In the genomic region with DNA sequence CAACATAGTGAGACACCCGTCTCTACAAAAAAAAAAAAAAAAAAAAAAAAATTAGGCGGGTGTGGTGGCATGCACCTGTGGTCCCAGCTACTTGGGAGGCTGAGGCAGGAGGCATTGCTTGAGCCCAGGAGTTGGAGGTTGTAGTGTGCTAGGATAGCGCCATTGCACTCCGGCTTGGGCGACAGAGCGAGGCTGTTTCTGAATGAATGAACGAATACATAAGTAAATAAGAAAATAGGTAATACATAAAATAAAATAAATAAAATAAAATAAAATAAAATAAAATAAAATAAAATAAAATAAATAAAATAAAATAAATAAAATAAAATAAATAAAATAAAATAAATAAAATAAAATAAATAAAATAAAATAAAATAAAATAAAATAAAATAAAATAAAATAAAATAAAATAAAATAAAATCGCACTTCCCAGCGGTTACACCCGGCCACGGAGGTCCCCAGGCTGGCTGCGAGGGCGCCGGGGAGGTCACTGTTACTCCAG, we compare ENCODE assay signal across 1 cellular context.
A peak's percentile ranks its signal among the peaks of the same experiment; 100 is the strongest.
TF ChIP-seq lines count a peak whose summit lies in the region.
"Not testable (repeated sequence)": the region's sequence is repeated elsewhere in the genome, so short reads cannot be mapped to it uniquely, and the experiment has no call there.

No MANE protein-coding gene starts in this region.

TF ChIP-seq in HepG2, 621 proteins besides CTCF, POLR2A, EP300 and RAD21:
- TF ChIP-seq, protein P1, sequence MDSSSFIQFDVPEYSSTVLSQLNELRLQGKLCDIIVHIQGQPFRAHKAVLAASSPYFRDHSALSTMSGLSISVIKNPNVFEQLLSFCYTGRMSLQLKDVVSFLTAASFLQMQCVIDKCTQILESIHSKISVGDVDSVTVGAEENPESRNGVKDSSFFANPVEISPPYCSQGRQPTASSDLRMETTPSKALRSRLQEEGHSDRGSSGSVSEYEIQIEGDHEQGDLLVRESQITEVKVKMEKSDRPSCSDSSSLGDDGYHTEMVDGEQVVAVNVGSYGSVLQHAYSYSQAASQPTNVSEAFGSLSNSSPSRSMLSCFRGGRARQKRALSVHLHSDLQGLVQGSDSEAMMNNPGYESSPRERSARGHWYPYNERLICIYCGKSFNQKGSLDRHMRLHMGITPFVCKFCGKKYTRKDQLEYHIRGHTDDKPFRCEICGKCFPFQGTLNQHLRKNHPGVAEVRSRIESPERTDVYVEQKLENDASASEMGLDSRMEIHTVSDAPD (CRISPR knock-in tag; IDR thresholded peaks at IDR 0.05), result 0 out of 2 replicates have a peak, but pooled peaks have one; percentile 53
- 0 out of 2 replicates have a peak, but pooled peaks have one; percentile 52 for TF ChIP-seq BRCA1 (CRISPR knock-in tag; IDR thresholded peaks at IDR 0.05)
- TF ChIP-seq NR2F6 (IDR thresholded peaks at IDR 0.05), result 0 out of 2 replicates have a peak, but pooled peaks have one; percentile 58
- not testable (repeated sequence) for TF ChIP-seq NR2F6 (CRISPR knock-in tag; IDR thresholded peaks at IDR 0.05)
- TF ChIP-seq, protein P2, sequence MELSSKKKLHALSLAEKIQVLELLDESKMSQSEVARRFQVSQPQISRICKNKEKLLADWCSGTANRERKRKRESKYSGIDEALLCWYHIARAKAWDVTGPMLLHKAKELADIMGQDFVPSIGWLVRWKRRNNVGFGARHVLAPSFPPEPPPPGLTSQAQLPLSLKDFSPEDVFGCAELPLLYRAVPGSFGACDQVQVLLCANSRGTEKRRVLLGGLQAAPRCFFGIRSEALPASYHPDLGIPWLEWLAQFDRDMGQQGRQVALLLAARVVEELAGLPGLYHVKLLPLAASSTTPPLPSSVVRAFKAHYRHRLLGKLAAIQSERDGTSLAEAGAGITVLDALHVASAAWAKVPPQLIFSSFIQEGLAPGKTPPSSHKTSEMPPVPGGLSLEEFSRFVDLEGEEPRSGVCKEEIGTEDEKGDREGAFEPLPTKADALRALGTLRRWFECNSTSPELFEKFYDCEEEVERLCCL (CRISPR knock-in tag; IDR thresholded peaks at IDR 0.05; ENCODE audit: borderline replicate concordance), result peak; percentile 9; the same call in 1 of the 2 replicates
- TF ChIP-seq, protein P3, sequence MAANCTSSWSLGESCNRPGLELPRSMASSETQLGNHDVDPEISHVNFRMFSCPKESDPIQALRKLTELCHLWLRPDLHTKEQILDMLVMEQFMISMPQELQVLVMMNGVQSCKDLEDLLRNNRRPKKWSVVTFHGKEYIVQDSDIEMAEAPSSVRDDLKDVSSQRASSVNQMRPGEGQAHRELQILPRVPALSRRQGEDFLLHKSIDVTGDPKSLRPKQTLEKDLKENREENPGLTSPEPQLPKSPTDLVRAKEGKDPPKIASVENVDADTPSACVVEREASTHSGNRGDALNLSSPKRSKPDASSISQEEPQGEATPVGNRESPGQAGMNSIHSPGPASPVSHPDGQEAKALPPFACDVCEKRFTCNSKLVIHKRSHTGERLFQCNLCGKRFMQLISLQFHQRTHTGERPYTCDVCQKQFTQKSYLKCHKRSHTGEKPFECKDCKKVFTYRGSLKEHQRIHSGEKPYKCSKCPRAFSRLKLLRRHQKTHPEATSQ (CRISPR knock-in tag; IDR thresholded peaks at IDR 0.05; ENCODE audit: borderline replicate concordance), result 0 out of 2 replicates have a peak, but pooled peaks have one; percentile 57
